In the genomic region with DNA sequence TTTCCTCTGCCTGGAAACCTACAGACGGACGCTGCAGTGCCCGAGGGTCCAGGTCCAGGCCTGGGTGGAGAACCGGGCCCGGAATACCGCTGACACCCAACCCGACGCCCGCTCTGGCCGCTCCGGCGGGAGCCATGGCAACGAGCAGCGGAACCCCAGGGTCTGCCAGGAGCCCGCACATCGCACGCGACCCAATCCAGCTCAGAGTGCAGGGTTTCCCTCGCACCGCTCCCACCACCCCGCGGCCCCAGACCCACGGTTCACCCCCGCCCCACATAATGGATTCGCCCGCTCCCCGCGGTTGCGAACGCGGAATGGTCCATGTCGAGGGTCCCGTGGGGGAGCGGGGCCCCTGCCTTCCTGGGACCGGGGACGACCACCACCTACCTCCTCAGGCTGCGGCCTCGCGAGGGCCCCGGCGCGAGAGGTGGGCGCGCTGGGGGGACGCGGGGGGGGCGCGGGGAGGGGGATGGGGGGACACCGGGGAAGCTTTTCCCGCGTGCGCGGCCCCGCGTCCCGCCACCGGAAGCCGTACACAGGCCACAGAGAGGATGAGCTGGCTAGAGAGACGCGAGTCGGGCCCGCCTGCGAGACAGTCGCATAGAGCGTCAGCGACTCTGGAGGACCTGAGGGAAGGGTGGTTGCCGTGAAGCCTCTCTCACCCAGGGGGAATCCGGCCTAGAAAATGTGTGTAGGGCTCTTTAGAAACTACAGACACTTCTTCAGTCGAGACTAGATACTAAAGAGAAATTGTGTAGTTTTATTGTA, we compare ENCODE assay signal across 8 cellular contexts. TPM values are rescaled to one million over a fixed set of nuclear protein-coding genes. Genes with fewer than 3 reads are reported as not detected.
DNase-seq lines count a peak whose midpoint lies in the region; ATAC-seq and TF ChIP-seq lines count a peak whose summit lies in the region.

SSRP1 (minus strand) TSS at position 550 of the 768 bp plus-strand sequence. CDS start 771 bp downstream, outside the sequence.

- peak within 1 kb of the TSS; percentile 92 for H3K4me2 ChIP-seq in fibroblast of lung (ENCODE audit: extremely low read depth, insufficient read depth, low read length)

- peaks cover 31% of the 10 kb centered on the region for H3K79me2 ChIP-seq in fibroblast of lung (ENCODE audit: control insufficient read depth, insufficient read depth, low read length)

- H3K9me3 Mint-ChIP-seq in activated T-helper 1 cell treated with anti-CD3 and anti-CD28 coated beads, Interleukin-12 subunit alpha, Interleukin-12 subunit beta, Interleukin-2, Interleukin-4 antibody, amounts not matched to agents 30 ng/mL and 10 ng/mL and 1 ng/mL, durations not matched to agents 14 hours and 24 hours and 36 hours, result no peaks in the 10 kb centered on the region
- H3K9me3 Mint-ChIP-seq in naive thymus-derived CD4-positive, alpha-beta T cell, result no peaks in the 10 kb centered on the region
- no peaks in the 10 kb centered on the region for H3K9me3 Mint-ChIP-seq in stimulated activated naive B cell treated with anti-CD40 and anti-IgM and Interleukin-4, amounts not matched to agents 10 μg/mL and 1 μg/mL and 100 μg/mL, for 72 hours

- peaks cover 1% of the 10 kb centered on the region for H3K27me3 Mint-ChIP-seq in activated T-helper 1 cell treated with anti-CD3 and anti-CD28 coated beads, Interleukin-12 subunit alpha, Interleukin-12 subunit beta, Interleukin-2, Interleukin-4 antibody, amounts not matched to agents 30 ng/mL and 10 ng/mL and 1 ng/mL, durations not matched to agents 14 hours and 24 hours and 36 hours (ENCODE audit: insufficient read depth)
- peaks cover 0 to 2% (median 0%) of the 10 kb centered on the region in 5 donors for H3K27me3 Mint-ChIP-seq in naive thymus-derived CD4-positive, alpha-beta T cell
- peaks cover 0 to 6% of the 10 kb centered on the region in 2 donors for H3K27me3 Mint-ChIP-seq in stimulated activated naive B cell treated with anti-CD40 and anti-IgM and Interleukin-4, amounts not matched to agents 10 μg/mL and 1 μg/mL and 100 μg/mL, for 72 hours

- POLR2A ChIA-PET in naive thymus-derived CD4-positive, alpha-beta T cell (lab: Charles Lee), result interaction anchor here (0.5 to 6.0 kb wide), 5 partner anchors 10 to 406 kb away, joined by 3 to 94 read pairs (median 3); partner anchors contain the start of genes SELENOH and TNKS1BP1

- intact Hi-C loops in activated T-helper 1 cell treated with anti-CD3 and anti-CD28 coated beads, Interleukin-12 subunit alpha, Interleukin-12 subunit beta, Interleukin-2, Interleukin-4 antibody, amounts not matched to agents 30 ng/mL and 10 ng/mL and 1 ng/mL, durations not matched to agents 14 hours and 24 hours and 36 hours (cut with micrococcal nuclease), result loop anchor here (1.0 to 10.0 kb wide), 11 partner anchors 10 to 1242 kb away; partner anchors contain the start of genes CLP1, LPXN, MED19 and SELENOH
- intact Hi-C loops in naive thymus-derived CD4-positive, alpha-beta T cell (cut with micrococcal nuclease), result loop anchor here (1.0 to 5.0 kb wide), 12 partner anchors 10 to 1243 kb away; partner anchors contain the start of genes CLP1 (in 2 of the 2), SELENOH (in 2 of the 2), TIMM10 (in 2 of the 2) and LPXN (in 1 of the 2)

- H3K27ac ChIP-seq in Peyer's patch (peak within 1 kb of the TSS; percentile 85 to 90 (median 90)), fibroblast of lung (ENCODE audit: insufficient read depth, low read length) (peak within 1 kb of the TSS; percentile 85)
- peak within 1 kb of the TSS; percentile 91 for H3K27ac ChIP-seq in naive thymus-derived CD4-positive, alpha-beta T cell (ENCODE audit: low read depth, low read length)

- TF ChIP-seq POLR2A in Peyer's patch (IDR thresholded peaks at IDR 0.05), result peak; percentile 35 to 43

- TF ChIP-seq CTCF in Peyer's patch (IDR thresholded peaks at IDR 0.05), result no peak
- TF ChIP-seq CTCF in fibroblast of lung (conservative IDR thresholded peaks at IDR 0.05 in 1 of 2, IDR thresholded peaks at IDR 0.05 in 1 of 2; ENCODE audit: low read depth in 1 of 2, low read length in 2 of 2), result no peak

- H3K36me3 Mint-ChIP-seq in activated T-helper 1 cell treated with anti-CD3 and anti-CD28 coated beads, Interleukin-12 subunit alpha, Interleukin-12 subunit beta, Interleukin-2, Interleukin-4 antibody, amounts not matched to agents 30 ng/mL and 10 ng/mL and 1 ng/mL, durations not matched to agents 14 hours and 24 hours and 36 hours (ENCODE audit: low read depth), result peaks cover 33% of the 10 kb centered on the region
- H3K36me3 Mint-ChIP-seq in naive thymus-derived CD4-positive, alpha-beta T cell, result peaks cover 5 to 20% (median 12%) of the 10 kb centered on the region in 5 donors
- peaks cover 24 to 39% of the 10 kb centered on the region in 2 donors for H3K36me3 Mint-ChIP-seq in stimulated activated naive B cell treated with anti-CD40 and anti-IgM and Interleukin-4, amounts not matched to agents 10 μg/mL and 1 μg/mL and 100 μg/mL, for 72 hours

- peak within 1 kb of the TSS; percentile 75 for H3K4me3 ChIP-seq in Jurkat, Clone E6-1 (ENCODE audit: low read length)
- H3K4me3 ChIP-seq in Peyer's patch (peak within 1 kb of the TSS; percentile 84 to 92 (median 87)), fibroblast of lung (replicated peaks in 1 of 4; ENCODE audit: control extremely low read depth in 1 of 4, insufficient read depth in 1 of 4, low read depth in 3 of 4, low read length in 4 of 4) (peak within 1 kb of the TSS; percentile 73 to 94 (median 80))
- H3K4me3 ChIP-seq in naive thymus-derived CD4-positive, alpha-beta T cell (ENCODE audit: low read length), result peak within 1 kb of the TSS; percentile 77

- DNase-seq in DMS79 treated with DMSO at 0.1 percent for 48 hours (lab: John Stamatoyannopoulos, UW) (peak; percentile 87), Peyer's patch (peak; percentile 87 to 94 (median 87)), fibroblast of lung (ENCODE audit: low read depth in 2 of 2) (peak; percentile 83 to 87)
- DNase-seq in Jurkat, Clone E6-1 (ENCODE audit: low read depth, low spot score), result peak; percentile 88
- DNase-seq in activated T-helper 1 cell treated with anti-CD3 and anti-CD28 coated beads, Interleukin-12 subunit alpha, Interleukin-12 subunit beta, Interleukin-2, Interleukin-4 antibody, amounts not matched to agents 30 ng/mL and 10 ng/mL and 1 ng/mL, durations not matched to agents 14 hours and 24 hours and 36 hours (ENCODE audit: low spot score), result peak; percentile 81
- DNase-seq in naive thymus-derived CD4-positive, alpha-beta T cell, result peak; percentile 64 to 90 (median 85)
- DNase-seq in stimulated activated naive B cell treated with anti-CD40 and anti-IgM and Interleukin-4, amounts not matched to agents 10 μg/mL and 1 μg/mL and 100 μg/mL, for 72 hours, result peak; percentile 82

- peak within 1 kb of the TSS; percentile 99 for H3K27ac Mint-ChIP-seq in activated T-helper 1 cell treated with anti-CD3 and anti-CD28 coated beads, Interleukin-12 subunit alpha, Interleukin-12 subunit beta, Interleukin-2, Interleukin-4 antibody, amounts not matched to agents 30 ng/mL and 10 ng/mL and 1 ng/mL, durations not matched to agents 14 hours and 24 hours and 36 hours
- H3K27ac Mint-ChIP-seq in naive thymus-derived CD4-positive, alpha-beta T cell, result peak within 1 kb of the TSS; percentile 96 to 100 (median 99)
- peak within 1 kb of the TSS; percentile 100 for H3K27ac Mint-ChIP-seq in stimulated activated naive B cell treated with anti-CD40 and anti-IgM and Interleukin-4, amounts not matched to agents 10 μg/mL and 1 μg/mL and 100 μg/mL, for 72 hours

- H3K36me3 ChIP-seq in Peyer's patch (peaks cover 0 to 32% (median 0%) of the 10 kb centered on the region in 3 donors), fibroblast of lung (ENCODE audit: control insufficient read depth, insufficient read depth, low read length) (peaks cover 11% of the 10 kb centered on the region)
- H3K36me3 ChIP-seq in naive thymus-derived CD4-positive, alpha-beta T cell (ENCODE audit: control insufficient read depth in 2 of 3, insufficient read depth in 3 of 3, low read length in 3 of 3), result peaks cover 14 to 29% (median 17%) of the 10 kb centered on the region in 3 experiments

- peak within 1 kb of the TSS; percentile 88 for H3K9ac ChIP-seq in fibroblast of lung (ENCODE audit: insufficient read depth, low read length)

- H3K4me3 Mint-ChIP-seq in activated T-helper 1 cell treated with anti-CD3 and anti-CD28 coated beads, Interleukin-12 subunit alpha, Interleukin-12 subunit beta, Interleukin-2, Interleukin-4 antibody, amounts not matched to agents 30 ng/mL and 10 ng/mL and 1 ng/mL, durations not matched to agents 14 hours and 24 hours and 36 hours, result peak within 1 kb of the TSS; percentile 92
- peak within 1 kb of the TSS; percentile 91 to 98 (median 96) for H3K4me3 Mint-ChIP-seq in naive thymus-derived CD4-positive, alpha-beta T cell
- peak within 1 kb of the TSS; percentile 93 to 99 for H3K4me3 Mint-ChIP-seq in stimulated activated naive B cell treated with anti-CD40 and anti-IgM and Interleukin-4, amounts not matched to agents 10 μg/mL and 1 μg/mL and 100 μg/mL, for 72 hours

- no peaks in the 10 kb centered on the region for H4K20me1 ChIP-seq in fibroblast of lung (ENCODE audit: control insufficient read depth, extremely low read depth, insufficient read depth, low read length)

- H3K27me3 ChIP-seq in Peyer's patch (no peaks in the 10 kb centered on the region), fibroblast of lung (ENCODE audit: control insufficient read depth, insufficient read depth, low read length) (peaks cover 13% of the 10 kb centered on the region)
- H3K27me3 ChIP-seq in naive thymus-derived CD4-positive, alpha-beta T cell (ENCODE audit: control insufficient read depth in 2 of 2, insufficient read depth in 2 of 2, low read length in 2 of 2), result no peaks in the 10 kb centered on the region

- H3K4me1 ChIP-seq in Peyer's patch (peaks cover 0 to 17% (median 2%) of the 10 kb centered on the region in 4 donors), fibroblast of lung (ENCODE audit: control insufficient read depth, extremely low read depth, insufficient read depth, low read length) (peaks cover 7% of the 10 kb centered on the region)
- peaks cover 15 to 19% of the 10 kb centered on the region in 2 donors for H3K4me1 ChIP-seq in naive thymus-derived CD4-positive, alpha-beta T cell (ENCODE audit: control insufficient read depth in 2 of 2, insufficient read depth in 2 of 2, low read length in 2 of 2)

- ATAC-seq in GM21717 (IDR thresholded peaks at IDR 0.05; ENCODE audit: unreplicated experiment), result peak; percentile 99
- ATAC-seq in naive thymus-derived CD4-positive, alpha-beta T cell, result peak; percentile 99
- ATAC-seq in stimulated activated naive B cell treated with anti-CD40 and anti-IgM and Interleukin-4, amounts not matched to agents 10 μg/mL and 1 μg/mL and 100 μg/mL, for 72 hours (replicated peaks), result peak; percentile 99

- H2AFZ ChIP-seq in fibroblast of lung (ENCODE audit: low read length), result peak within 1 kb of the TSS; percentile 90

- peaks cover 39% of the 10 kb centered on the region for H3K4me1 Mint-ChIP-seq in activated T-helper 1 cell treated with anti-CD3 and anti-CD28 coated beads, Interleukin-12 subunit alpha, Interleukin-12 subunit beta, Interleukin-2, Interleukin-4 antibody, amounts not matched to agents 30 ng/mL and 10 ng/mL and 1 ng/mL, durations not matched to agents 14 hours and 24 hours and 36 hours (ENCODE audit: low read depth)
- H3K4me1 Mint-ChIP-seq in naive thymus-derived CD4-positive, alpha-beta T cell, result peaks cover 18 to 44% (median 35%) of the 10 kb centered on the region in 7 donors
- H3K4me1 Mint-ChIP-seq in stimulated activated naive B cell treated with anti-CD40 and anti-IgM and Interleukin-4, amounts not matched to agents 10 μg/mL and 1 μg/mL and 100 μg/mL, for 72 hours, result peaks cover 30 to 31% of the 10 kb centered on the region in 2 donors

- H3K9me3 ChIP-seq in Peyer's patch (no peaks in the 10 kb centered on the region), fibroblast of lung (ENCODE audit: control insufficient read depth, insufficient read depth, low read depth, low read length) (no peaks in the 10 kb centered on the region)
- no peaks in the 10 kb centered on the region for H3K9me3 ChIP-seq in naive thymus-derived CD4-positive, alpha-beta T cell (ENCODE audit: control insufficient read depth in 2 of 3, low read length in 3 of 3)

- CTCF ChIA-PET in naive thymus-derived CD4-positive, alpha-beta T cell (lab: Charles Lee), result interaction anchor here (0.6 to 2.0 kb wide), 5 partner anchors 10 to 1192 kb away, joined by 3 to 4 read pairs (median 4); partner anchors contain the start of gene TNKS1BP1

RNA-seq across cellular contexts. Expression of gene SSRP1, which starts in this region (rescaled TPM):
- 351 TPM for polyA plus RNA-seq in Jurkat, Clone E6-1 (2012; ENCODE audit: insufficient read depth, insufficient read length)
- total RNA-seq in Peyer's patch, result 100 to 1,000 TPM in 1 of 4 donors, 10 to 100 TPM in 3; 39.9 to 106 (median 50.6) TPM
- 235 and 239 TPM in 2 replicates for total RNA-seq in activated T-helper 1 cell treated with anti-CD3 and anti-CD28 coated beads, Interleukin-12 subunit alpha, Interleukin-12 subunit beta, Interleukin-2, Interleukin-4 antibody, amounts not matched to agents 30 ng/mL and 10 ng/mL and 1 ng/mL, durations not matched to agents 14 hours and 24 hours and 36 hours
- total RNA-seq in fibroblast of lung, result 52.7 and 55.0 TPM in 2 replicates
- polyA plus RNA-seq in fibroblast of lung, result 94.1 and 173 TPM in 2 replicates
- 83.3 and 143 TPM in 2 replicates for polyA plus RNA-seq in fibroblast of lung (2012)
- polyA minus RNA-seq in fibroblast of lung (ENCODE audit: low replicate concordance), result 193 and 444 TPM in 2 replicates
- 100 to 1,000 TPM in 1 of 5 experiments, 10 to 100 TPM in 4; 46.9 to 146 (median 70.1) TPM for total RNA-seq in naive thymus-derived CD4-positive, alpha-beta T cell
- 10 to 100 TPM; 34.3 to 48.9 TPM for polyA plus RNA-seq in naive thymus-derived CD4-positive, alpha-beta T cell

Comparison
In these comparisons a context has a peak if more than half of its experiments do, and no peak if none do; other contexts are left out.
1. Peak in every context shown above with its lines: DNase-seq, ATAC-seq, H3K4me3 ChIP-seq and H3K27ac ChIP-seq.